1 cellular context compared by ENCODE assay signal in the genomic region with DNA sequence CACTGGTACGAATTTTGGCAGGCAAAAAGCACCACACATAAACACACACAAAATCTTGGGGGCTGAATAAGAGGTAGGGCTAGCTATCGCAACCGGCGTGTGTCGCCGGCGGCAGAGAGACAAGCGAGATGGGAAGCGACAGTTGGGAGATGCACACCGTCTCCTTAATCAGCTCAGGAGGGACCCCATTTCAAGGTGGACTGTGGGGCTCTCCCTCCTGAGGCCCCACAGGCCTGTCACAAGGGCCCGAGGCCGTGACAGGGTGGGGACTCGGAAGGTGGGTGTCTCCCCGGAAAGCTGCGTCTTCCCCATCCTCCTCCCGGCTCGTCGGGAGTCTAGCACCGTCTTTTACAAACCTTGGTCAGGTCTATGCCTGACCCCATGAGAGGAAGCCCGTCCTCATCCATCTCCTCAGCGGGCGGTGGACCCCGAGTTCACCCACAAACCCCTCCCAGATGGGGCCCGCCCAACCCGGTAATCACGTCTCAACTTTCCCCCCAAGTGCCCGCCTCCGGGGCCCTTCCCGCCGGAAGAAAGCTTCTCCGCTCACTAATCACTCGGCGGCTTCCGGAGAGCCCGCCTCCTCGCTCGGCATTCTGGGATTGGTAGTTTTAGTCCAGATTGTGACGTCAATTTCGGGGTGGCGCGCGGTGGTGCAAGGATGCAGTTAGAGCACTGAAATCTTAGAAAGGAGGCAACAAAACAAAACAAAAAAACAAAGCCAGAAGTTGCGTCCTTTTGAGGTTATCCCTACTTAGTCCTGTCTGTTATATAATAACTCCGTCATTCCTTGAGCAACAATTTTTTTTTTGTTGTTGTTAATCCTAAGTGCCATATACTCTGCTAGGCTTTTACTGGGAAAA.
A peak's percentile ranks its signal among the peaks of the same experiment; 100 is the strongest.
TF ChIP-seq lines count a peak whose summit lies in the region.

A gene with protein sequence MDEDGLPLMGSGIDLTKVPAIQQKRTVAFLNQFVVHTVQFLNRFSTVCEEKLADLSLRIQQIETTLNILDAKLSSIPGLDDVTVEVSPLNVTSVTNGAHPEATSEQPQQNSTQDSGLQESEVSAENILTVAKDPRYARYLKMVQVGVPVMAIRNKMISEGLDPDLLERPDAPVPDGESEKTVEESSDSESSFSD (minus strand): TSS at position 436 of the 863 bp plus-strand sequence. CDS start 29 bp downstream, at position 407.

TF ChIP-seq in HepG2, 621 proteins besides CTCF, POLR2A, EP300 and RAD21 (continued from another document and continues in another):
- TF ChIP-seq, protein P1, sequence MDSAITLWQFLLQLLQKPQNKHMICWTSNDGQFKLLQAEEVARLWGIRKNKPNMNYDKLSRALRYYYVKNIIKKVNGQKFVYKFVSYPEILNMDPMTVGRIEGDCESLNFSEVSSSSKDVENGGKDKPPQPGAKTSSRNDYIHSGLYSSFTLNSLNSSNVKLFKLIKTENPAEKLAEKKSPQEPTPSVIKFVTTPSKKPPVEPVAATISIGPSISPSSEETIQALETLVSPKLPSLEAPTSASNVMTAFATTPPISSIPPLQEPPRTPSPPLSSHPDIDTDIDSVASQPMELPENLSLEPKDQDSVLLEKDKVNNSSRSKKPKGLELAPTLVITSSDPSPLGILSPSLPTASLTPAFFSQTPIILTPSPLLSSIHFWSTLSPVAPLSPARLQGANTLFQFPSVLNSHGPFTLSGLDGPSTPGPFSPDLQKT (CRISPR knock-in tag; IDR thresholded peaks at IDR 0.05; ENCODE audit: borderline replicate concordance), result no peak
- TF ChIP-seq ZNF274 (CRISPR knock-in tag; IDR thresholded peaks at IDR 0.05) (no peak), ZNF549 (CRISPR knock-in tag; IDR thresholded peaks at IDR 0.05) (no peak), KDM5B (CRISPR knock-in tag; IDR thresholded peaks at IDR 0.05; ENCODE audit: borderline replicate concordance) (peak; percentile 71), BRCA1 (CRISPR knock-in tag; IDR thresholded peaks at IDR 0.05) (no peak), RCOR2 (CRISPR knock-in tag; IDR thresholded peaks at IDR 0.05) (no peak), PITX1 (CRISPR knock-in tag; IDR thresholded peaks at IDR 0.05) (peak; percentile 24; the same call in 1 of the 2 replicates), TCF12 (IDR thresholded peaks at IDR 0.05) (no peak), TCF12 (CRISPR knock-in tag; IDR thresholded peaks at IDR 0.05) (0 out of 2 replicates have a peak, but pooled peaks have one; percentile 55), ZFP36 (IDR thresholded peaks at IDR 0.05; ENCODE audit: borderline replicate concordance, low read depth, low read length, partially characterized antibody) (no peak), ZNF607 (CRISPR knock-in tag; IDR thresholded peaks at IDR 0.05; ENCODE audit: borderline replicate concordance) (no peak), RARA (CRISPR knock-in tag; IDR thresholded peaks at IDR 0.05) (no peak), RFX1 (IDR thresholded peaks at IDR 0.05) (no peak), NFYB (CRISPR knock-in tag; IDR thresholded peaks at IDR 0.05) (peak; percentile 85), PCBP2 (optimal IDR thresholded peaks at IDR 0.05; ENCODE audit: low read depth, low read length, poor library complexity, severe bottlenecking) (no peak), ZMYM2 (CRISPR knock-in tag; IDR thresholded peaks at IDR 0.05) (no peak), ZNF703 (CRISPR knock-in tag; IDR thresholded peaks at IDR 0.05; ENCODE audit: borderline replicate concordance) (no peak), ZBTB38 (CRISPR knock-in tag; IDR thresholded peaks at IDR 0.05) (no peak), TSC22D2 (CRISPR knock-in tag; IDR thresholded peaks at IDR 0.05; ENCODE audit: borderline replicate concordance) (0 out of 2 replicates have a peak, but pooled peaks have one; percentile 30), NFE2L2 (IDR thresholded peaks at IDR 0.05; ENCODE audit: low read length) (no peak), TRIM24 (CRISPR knock-in tag; IDR thresholded peaks at IDR 0.05) (no peak), ZNF552 (CRISPR knock-in tag; IDR thresholded peaks at IDR 0.05; ENCODE audit: borderline replicate concordance) (no peak), ATF1 (CRISPR knock-in tag; IDR thresholded peaks at IDR 0.05) (peak; percentile 89), PLRG1 (conservative IDR thresholded peaks at IDR 0.05) (no peak), ZNF737 (CRISPR knock-in tag; IDR thresholded peaks at IDR 0.05; ENCODE audit: borderline replicate concordance) (no peak), NCOA1 (CRISPR knock-in tag; IDR thresholded peaks at IDR 0.05) (no peak), ZNF430 (CRISPR knock-in tag; IDR thresholded peaks at IDR 0.05) (no peak), ZNF343 (CRISPR knock-in tag; IDR thresholded peaks at IDR 0.05) (no peak), ZFP36L2 (CRISPR knock-in tag; IDR thresholded peaks at IDR 0.05) (no peak), ZNF264 (CRISPR knock-in tag; IDR thresholded peaks at IDR 0.05) (no peak), ZNF891 (CRISPR knock-in tag; IDR thresholded peaks at IDR 0.05) (no peak), ZNF660 (CRISPR knock-in tag; IDR thresholded peaks at IDR 0.05; ENCODE audit: borderline replicate concordance, low read depth) (no peak), RBAK (CRISPR knock-in tag; IDR thresholded peaks at IDR 0.05) (no peak)
- TF ChIP-seq, protein P2, sequence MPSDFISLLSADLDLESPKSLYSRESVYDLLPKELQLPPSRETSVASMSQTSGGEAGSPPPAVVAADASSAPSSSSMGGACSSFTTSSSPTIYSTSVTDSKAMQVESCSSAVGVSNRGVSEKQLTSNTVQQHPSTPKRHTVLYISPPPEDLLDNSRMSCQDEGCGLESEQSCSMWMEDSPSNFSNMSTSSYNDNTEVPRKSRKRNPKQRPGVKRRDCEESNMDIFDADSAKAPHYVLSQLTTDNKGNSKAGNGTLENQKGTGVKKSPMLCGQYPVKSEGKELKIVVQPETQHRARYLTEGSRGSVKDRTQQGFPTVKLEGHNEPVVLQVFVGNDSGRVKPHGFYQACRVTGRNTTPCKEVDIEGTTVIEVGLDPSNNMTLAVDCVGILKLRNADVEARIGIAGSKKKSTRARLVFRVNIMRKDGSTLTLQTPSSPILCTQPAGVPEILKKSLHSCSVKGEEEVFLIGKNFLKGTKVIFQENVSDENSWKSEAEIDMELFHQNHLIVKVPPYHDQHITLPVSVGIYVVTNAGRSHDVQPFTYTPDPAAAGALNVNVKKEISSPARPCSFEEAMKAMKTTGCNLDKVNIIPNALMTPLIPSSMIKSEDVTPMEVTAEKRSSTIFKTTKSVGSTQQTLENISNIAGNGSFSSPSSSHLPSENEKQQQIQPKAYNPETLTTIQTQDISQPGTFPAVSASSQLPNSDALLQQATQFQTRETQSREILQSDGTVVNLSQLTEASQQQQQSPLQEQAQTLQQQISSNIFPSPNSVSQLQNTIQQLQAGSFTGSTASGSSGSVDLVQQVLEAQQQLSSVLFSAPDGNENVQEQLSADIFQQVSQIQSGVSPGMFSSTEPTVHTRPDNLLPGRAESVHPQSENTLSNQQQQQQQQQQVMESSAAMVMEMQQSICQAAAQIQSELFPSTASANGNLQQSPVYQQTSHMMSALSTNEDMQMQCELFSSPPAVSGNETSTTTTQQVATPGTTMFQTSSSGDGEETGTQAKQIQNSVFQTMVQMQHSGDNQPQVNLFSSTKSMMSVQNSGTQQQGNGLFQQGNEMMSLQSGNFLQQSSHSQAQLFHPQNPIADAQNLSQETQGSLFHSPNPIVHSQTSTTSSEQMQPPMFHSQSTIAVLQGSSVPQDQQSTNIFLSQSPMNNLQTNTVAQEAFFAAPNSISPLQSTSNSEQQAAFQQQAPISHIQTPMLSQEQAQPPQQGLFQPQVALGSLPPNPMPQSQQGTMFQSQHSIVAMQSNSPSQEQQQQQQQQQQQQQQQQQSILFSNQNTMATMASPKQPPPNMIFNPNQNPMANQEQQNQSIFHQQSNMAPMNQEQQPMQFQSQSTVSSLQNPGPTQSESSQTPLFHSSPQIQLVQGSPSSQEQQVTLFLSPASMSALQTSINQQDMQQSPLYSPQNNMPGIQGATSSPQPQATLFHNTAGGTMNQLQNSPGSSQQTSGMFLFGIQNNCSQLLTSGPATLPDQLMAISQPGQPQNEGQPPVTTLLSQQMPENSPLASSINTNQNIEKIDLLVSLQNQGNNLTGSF (CRISPR knock-in tag; IDR thresholded peaks at IDR 0.05), result 0 out of 2 replicates have a peak, but pooled peaks have one; percentile 48
- TF ChIP-seq, protein P3, sequence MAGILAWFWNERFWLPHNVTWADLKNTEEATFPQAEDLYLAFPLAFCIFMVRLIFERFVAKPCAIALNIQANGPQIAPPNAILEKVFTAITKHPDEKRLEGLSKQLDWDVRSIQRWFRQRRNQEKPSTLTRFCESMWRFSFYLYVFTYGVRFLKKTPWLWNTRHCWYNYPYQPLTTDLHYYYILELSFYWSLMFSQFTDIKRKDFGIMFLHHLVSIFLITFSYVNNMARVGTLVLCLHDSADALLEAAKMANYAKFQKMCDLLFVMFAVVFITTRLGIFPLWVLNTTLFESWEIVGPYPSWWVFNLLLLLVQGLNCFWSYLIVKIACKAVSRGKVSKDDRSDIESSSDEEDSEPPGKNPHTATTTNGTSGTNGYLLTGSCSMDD (CRISPR knock-in tag; IDR thresholded peaks at IDR 0.05), result no peak
- TF ChIP-seq, protein P4, sequence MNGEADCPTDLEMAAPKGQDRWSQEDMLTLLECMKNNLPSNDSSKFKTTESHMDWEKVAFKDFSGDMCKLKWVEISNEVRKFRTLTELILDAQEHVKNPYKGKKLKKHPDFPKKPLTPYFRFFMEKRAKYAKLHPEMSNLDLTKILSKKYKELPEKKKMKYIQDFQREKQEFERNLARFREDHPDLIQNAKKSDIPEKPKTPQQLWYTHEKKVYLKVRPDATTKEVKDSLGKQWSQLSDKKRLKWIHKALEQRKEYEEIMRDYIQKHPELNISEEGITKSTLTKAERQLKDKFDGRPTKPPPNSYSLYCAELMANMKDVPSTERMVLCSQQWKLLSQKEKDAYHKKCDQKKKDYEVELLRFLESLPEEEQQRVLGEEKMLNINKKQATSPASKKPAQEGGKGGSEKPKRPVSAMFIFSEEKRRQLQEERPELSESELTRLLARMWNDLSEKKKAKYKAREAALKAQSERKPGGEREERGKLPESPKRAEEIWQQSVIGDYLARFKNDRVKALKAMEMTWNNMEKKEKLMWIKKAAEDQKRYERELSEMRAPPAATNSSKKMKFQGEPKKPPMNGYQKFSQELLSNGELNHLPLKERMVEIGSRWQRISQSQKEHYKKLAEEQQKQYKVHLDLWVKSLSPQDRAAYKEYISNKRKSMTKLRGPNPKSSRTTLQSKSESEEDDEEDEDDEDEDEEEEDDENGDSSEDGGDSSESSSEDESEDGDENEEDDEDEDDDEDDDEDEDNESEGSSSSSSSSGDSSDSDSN (CRISPR knock-in tag; IDR thresholded peaks at IDR 0.05), result peak; percentile 59
- TF ChIP-seq, protein P5, sequence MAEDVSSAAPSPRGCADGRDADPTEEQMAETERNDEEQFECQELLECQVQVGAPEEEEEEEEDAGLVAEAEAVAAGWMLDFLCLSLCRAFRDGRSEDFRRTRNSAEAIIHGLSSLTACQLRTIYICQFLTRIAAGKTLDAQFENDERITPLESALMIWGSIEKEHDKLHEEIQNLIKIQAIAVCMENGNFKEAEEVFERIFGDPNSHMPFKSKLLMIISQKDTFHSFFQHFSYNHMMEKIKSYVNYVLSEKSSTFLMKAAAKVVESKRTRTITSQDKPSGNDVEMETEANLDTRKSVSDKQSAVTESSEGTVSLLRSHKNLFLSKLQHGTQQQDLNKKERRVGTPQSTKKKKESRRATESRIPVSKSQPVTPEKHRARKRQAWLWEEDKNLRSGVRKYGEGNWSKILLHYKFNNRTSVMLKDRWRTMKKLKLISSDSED (CRISPR knock-in tag; IDR thresholded peaks at IDR 0.05), result no peak
- TF ChIP-seq, protein P6, sequence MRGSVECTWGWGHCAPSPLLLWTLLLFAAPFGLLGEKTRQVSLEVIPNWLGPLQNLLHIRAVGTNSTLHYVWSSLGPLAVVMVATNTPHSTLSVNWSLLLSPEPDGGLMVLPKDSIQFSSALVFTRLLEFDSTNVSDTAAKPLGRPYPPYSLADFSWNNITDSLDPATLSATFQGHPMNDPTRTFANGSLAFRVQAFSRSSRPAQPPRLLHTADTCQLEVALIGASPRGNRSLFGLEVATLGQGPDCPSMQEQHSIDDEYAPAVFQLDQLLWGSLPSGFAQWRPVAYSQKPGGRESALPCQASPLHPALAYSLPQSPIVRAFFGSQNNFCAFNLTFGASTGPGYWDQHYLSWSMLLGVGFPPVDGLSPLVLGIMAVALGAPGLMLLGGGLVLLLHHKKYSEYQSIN (CRISPR knock-in tag; IDR thresholded peaks at IDR 0.05; ENCODE audit: borderline replicate concordance), result no peak
- TF ChIP-seq, protein P7, sequence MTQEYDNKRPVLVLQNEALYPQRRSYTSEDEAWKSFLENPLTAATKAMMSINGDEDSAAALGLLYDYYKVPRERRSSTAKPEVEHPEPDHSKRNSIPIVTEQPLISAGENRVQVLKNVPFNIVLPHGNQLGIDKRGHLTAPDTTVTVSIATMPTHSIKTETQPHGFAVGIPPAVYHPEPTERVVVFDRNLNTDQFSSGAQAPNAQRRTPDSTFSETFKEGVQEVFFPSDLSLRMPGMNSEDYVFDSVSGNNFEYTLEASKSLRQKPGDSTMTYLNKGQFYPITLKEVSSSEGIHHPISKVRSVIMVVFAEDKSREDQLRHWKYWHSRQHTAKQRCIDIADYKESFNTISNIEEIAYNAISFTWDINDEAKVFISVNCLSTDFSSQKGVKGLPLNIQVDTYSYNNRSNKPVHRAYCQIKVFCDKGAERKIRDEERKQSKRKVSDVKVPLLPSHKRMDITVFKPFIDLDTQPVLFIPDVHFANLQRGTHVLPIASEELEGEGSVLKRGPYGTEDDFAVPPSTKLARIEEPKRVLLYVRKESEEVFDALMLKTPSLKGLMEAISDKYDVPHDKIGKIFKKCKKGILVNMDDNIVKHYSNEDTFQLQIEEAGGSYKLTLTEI (CRISPR knock-in tag; conservative IDR thresholded peaks at IDR 0.05), result no peak
- TF ChIP-seq, protein P8, sequence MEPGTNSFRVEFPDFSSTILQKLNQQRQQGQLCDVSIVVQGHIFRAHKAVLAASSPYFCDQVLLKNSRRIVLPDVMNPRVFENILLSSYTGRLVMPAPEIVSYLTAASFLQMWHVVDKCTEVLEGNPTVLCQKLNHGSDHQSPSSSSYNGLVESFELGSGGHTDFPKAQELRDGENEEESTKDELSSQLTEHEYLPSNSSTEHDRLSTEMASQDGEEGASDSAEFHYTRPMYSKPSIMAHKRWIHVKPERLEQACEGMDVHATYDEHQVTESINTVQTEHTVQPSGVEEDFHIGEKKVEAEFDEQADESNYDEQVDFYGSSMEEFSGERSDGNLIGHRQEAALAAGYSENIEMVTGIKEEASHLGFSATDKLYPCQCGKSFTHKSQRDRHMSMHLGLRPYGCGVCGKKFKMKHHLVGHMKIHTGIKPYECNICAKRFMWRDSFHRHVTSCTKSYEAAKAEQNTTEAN (CRISPR knock-in tag; conservative IDR thresholded peaks at IDR 0.05), result no peak
